Comparison of ENCODE assay signal across 34 cellular contexts in genomic region chr11:27614092-27614491, GRCh38.
"Had no signal": no experiment of that assay in that cellular context is flagged by ENCODE, and none has a peak within 500 bp of the region (broad histone marks: within the 10 kb centered on the region; RNA-seq: fewer than 3 reads in every experiment).

No MANE protein-coding gene starts in this region.

- H3K79me2 ChIP-seq: hepatocyte had no signal

- ATAC-seq: activated T-cell treated with anti-CD3 and anti-CD28 coated beads, Interleukin-2, amount 50 U/mL, for 4 hours; activated T-helper 17 cell treated with anti-CD3 and anti-CD28 coated beads, Interleukin-2, amount 50 U/mL, for 72 hours; effector memory CD8-positive, alpha-beta T cell; esophagus mucosa; gastrocnemius medialis; heart right ventricle; T-helper 17 cell had no signal

- H3K4me3 ChIP-seq: gastrocnemius medialis, heart right ventricle, hepatocyte had no signal

- H3K27ac ChIP-seq: brain microvascular endothelial cell, gastrocnemius medialis, heart right ventricle, hepatocyte had no signal

- H3K9me3 ChIP-seq: gastrocnemius medialis, heart right ventricle had no signal

- H3K27me3 ChIP-seq: brain microvascular endothelial cell, gastrocnemius medialis, heart right ventricle, hepatocyte had no signal

- H2AFZ ChIP-seq: hepatocyte had no signal

- H3K4me1 Mint-ChIP-seq: activated CD4-positive, alpha-beta memory T cell treated with anti-CD3 and anti-CD28 coated beads, Interleukin-2, amount 10 ng/mL, durations not matched to agents 7 days and 5 days; activated CD4-positive, alpha-beta T cell treated with anti-CD3 and anti-CD28 coated beads, Interleukin-2, amount 10 ng/mL, durations not matched to agents 7 days and 5 days; activated T-helper 17 cell treated with anti-CD3 and anti-CD28 coated beads, Interleukin-2, amount 50 U/mL, for 72 hours; central memory CD8-positive, alpha-beta T cell; T-helper 17 cell had no signal

- H3K27ac Mint-ChIP-seq: activated CD4-positive, alpha-beta memory T cell treated with anti-CD3 and anti-CD28 coated beads, Interleukin-2, amount 10 ng/mL, durations not matched to agents 7 days and 5 days; activated CD4-positive, alpha-beta T cell treated with anti-CD3 and anti-CD28 coated beads, Interleukin-2, amount 10 ng/mL, durations not matched to agents 7 days and 5 days; activated naive CD8-positive, alpha-beta T cell; activated T-helper 17 cell treated with anti-CD3 and anti-CD28 coated beads, Interleukin-2, amount 50 U/mL, for 72 hours; effector memory CD8-positive, alpha-beta T cell; T-helper 17 cell; T-helper 2 cell treated with Interferon-gamma antibody and Interleukin-4, amounts not matched to agents 5 μg/mL and 100 μg/mL, for 36 hours had no signal

- H3K4me3 Mint-ChIP-seq: activated CD4-positive, alpha-beta memory T cell treated with anti-CD3 and anti-CD28 coated beads, Interleukin-2, amount 10 ng/mL, durations not matched to agents 7 days and 5 days; activated CD4-positive, alpha-beta T cell treated with anti-CD3 and anti-CD28 coated beads, Interleukin-2, amount 10 ng/mL, durations not matched to agents 7 days and 5 days; activated naive CD8-positive, alpha-beta T cell; activated T-cell treated with anti-CD3 and anti-CD28 coated beads, Interleukin-2, amount 50 U/mL, for 4 hours; activated T-helper 17 cell treated with anti-CD3 and anti-CD28 coated beads, Interleukin-2, amount 50 U/mL, for 72 hours; central memory CD8-positive, alpha-beta T cell; effector memory CD8-positive, alpha-beta T cell; T-helper 17 cell; T-helper 2 cell treated with Interferon-gamma antibody and Interleukin-4, amounts not matched to agents 5 μg/mL and 100 μg/mL, for 36 hours had no signal

- H3K9me3 Mint-ChIP-seq: activated CD4-positive, alpha-beta memory T cell treated with anti-CD3 and anti-CD28 coated beads, Interleukin-2, amount 10 ng/mL, durations not matched to agents 7 days and 5 days; activated CD4-positive, alpha-beta T cell treated with anti-CD3 and anti-CD28 coated beads, Interleukin-2, amount 10 ng/mL, durations not matched to agents 7 days and 5 days; activated T-cell treated with anti-CD3 and anti-CD28 coated beads, Interleukin-2, amount 50 U/mL, for 4 hours; activated T-helper 17 cell treated with anti-CD3 and anti-CD28 coated beads, Interleukin-2, amount 50 U/mL, for 72 hours; central memory CD8-positive, alpha-beta T cell; T-helper 2 cell treated with Interferon-gamma antibody and Interleukin-4, amounts not matched to agents 5 μg/mL and 100 μg/mL, for 36 hours had no signal

- H3K27me3 Mint-ChIP-seq: activated CD4-positive, alpha-beta memory T cell treated with anti-CD3 and anti-CD28 coated beads, Interleukin-2, amount 10 ng/mL, durations not matched to agents 7 days and 5 days; activated CD4-positive, alpha-beta T cell treated with anti-CD3 and anti-CD28 coated beads, Interleukin-2, amount 10 ng/mL, durations not matched to agents 7 days and 5 days; activated naive CD8-positive, alpha-beta T cell; activated T-helper 17 cell treated with anti-CD3 and anti-CD28 coated beads, Interleukin-2, amount 50 U/mL, for 72 hours; central memory CD8-positive, alpha-beta T cell; effector memory CD8-positive, alpha-beta T cell; T-helper 17 cell had no signal

- H3K4me1 ChIP-seq: gastrocnemius medialis had no signal

- DNase-seq: activated CD4-positive, alpha-beta memory T cell treated with anti-CD3 and anti-CD28 coated beads, Interleukin-2, amount 10 ng/mL, durations not matched to agents 7 days and 5 days; activated CD4-positive, alpha-beta T cell treated with anti-CD3 and anti-CD28 coated beads for 1 hour; activated CD4-positive, alpha-beta T cell treated with anti-CD3 and anti-CD28 coated beads for 4 hours; activated CD4-positive, alpha-beta T cell treated with anti-CD3 and anti-CD28 coated beads, Interleukin-2, amount 10 ng/mL, durations not matched to agents 7 days and 5 days; activated CD4-positive, alpha-beta T cell treated with anti-CD3 and anti-CD28 coated beads, Interleukin-2, amount 50 U/mL, for 4 hours; activated CD8-positive, alpha-beta memory T cell treated with anti-CD3 and anti-CD28 coated beads, Interleukin-2, amount 50 U/mL, for 48 hours; activated effector memory CD4-positive, alpha-beta T cell treated with Interleukin-2 at 50 U/mL for 16 hours; activated gamma-delta T cell treated with Interleukin-2 at 50 U/mL for 16 hours; activated naive CD4-positive, alpha-beta T cell treated with anti-CD3 and anti-CD28 coated beads, Interleukin-2, amount 50 U/mL, for 16 hours; activated naive CD4-positive, alpha-beta T cell treated with Interleukin-2 at 50 U/mL for 16 hours; activated T-cell treated with anti-CD3 and anti-CD28 coated beads for 4 hours; activated T-cell treated with anti-CD3 and anti-CD28 coated beads, Interleukin-2, amount 50 U/mL, for 4 hours; amniotic stem cell; anterior cingulate cortex; brain microvascular endothelial cell; cortex of kidney; dermis blood vessel endothelial cell; effector CD4-positive, alpha-beta T cell; effector memory CD8-positive, alpha-beta T cell; foreskin fibroblast; gastrocnemius medialis; heart right ventricle; T-helper 1 cell; T-helper 17 cell had no signal

- H3K4me2 ChIP-seq: hepatocyte had no signal

- H3K36me3 ChIP-seq: brain microvascular endothelial cell, gastrocnemius medialis, heart right ventricle had no signal

- FAIRE-seq: astrocyte, bronchial epithelial cell, endometrium, endothelial cell of umbilical vein had no signal
